In genomic region chr5:59246470-59247250, GRCh38 we compare ENCODE assay signal across 14 cellular contexts.
DNase-seq lines count a peak whose midpoint lies in the region; ATAC-seq and TF ChIP-seq lines count a peak whose summit lies in the region.
"Had no signal": no experiment of that assay in that cellular context is flagged by ENCODE, and none has a peak within 500 bp of the region (broad histone marks: within the 10 kb centered on the region; RNA-seq: fewer than 3 reads in every experiment).

No MANE protein-coding gene starts in this region.

- peak overlapping the region; percentile 20; the same call in 1 of the 2 replicates for H3K27ac ChIP-seq in SJSA1
- H3K27ac ChIP-seq in psoas muscle: peak overlapping the region; percentile 26
- H3K27ac ChIP-seq: BLaER1 treated with 17β-estradiol and CSF1 and Interleukin-3, amounts not matched to agents 10 nM and 100 nM; upper lobe of right lung had no signal

- no peaks in the 10 kb centered on the region for H3K9me3 ChIP-seq in SJSA1 (replicated peaks)
- H3K9me3 ChIP-seq in psoas muscle: no peaks in the 10 kb centered on the region
- H3K9me3 ChIP-seq: upper lobe of right lung had no signal

- H3K27me3 ChIP-seq in SJSA1 (replicated peaks) (no peaks in the 10 kb centered on the region), psoas muscle (ENCODE audit: insufficient read depth in 3 of 3, low read length in 2 of 3) (no peaks in the 10 kb centered on the region)
- H3K27me3 ChIP-seq: BLaER1 treated with 17β-estradiol and CSF1 and Interleukin-3, amounts not matched to agents 10 nM and 100 nM; upper lobe of right lung had no signal

- ATAC-seq in psoas muscle: no peak
- no peak for ATAC-seq in HG02884 (IDR thresholded peaks at IDR 0.05; ENCODE audit: unreplicated experiment)
- no peak for ATAC-seq in Right ventricle myocardium superior (ENCODE audit: poor library complexity)
- ATAC-seq: T-helper 17 cell, upper lobe of right lung had no signal

- H3K4me1 ChIP-seq in SJSA1 (replicated peaks) (peaks cover 7% of the 10 kb centered on the region), psoas muscle (peaks cover 52% of the 10 kb centered on the region)
- H3K4me1 ChIP-seq: BLaER1 treated with 17β-estradiol and CSF1 and Interleukin-3, amounts not matched to agents 10 nM and 100 nM; upper lobe of right lung had no signal

- DNase-seq in DMS 273 (lab: John Stamatoyannopoulos, UW; ENCODE audit: unreplicated experiment) (peak; percentile 74), SJSA1 (ENCODE audit: low read depth in 1 of 2, low spot score in 2 of 2) (no peak), fibroblast of gingiva (ENCODE audit: low read depth) (peak; percentile 5), psoas muscle (no peak), NCI-H1930 (lab: John Stamatoyannopoulos, UW) (no peak), Right ventricle myocardium superior (no peak)
- no peak for DNase-seq in stimulated activated CD4-positive, alpha-beta T cell treated with anti-CD3 and anti-CD28 coated beads, Interleukin-15, amount 100 ng/mL, for 24 hours
- DNase-seq: midbrain, NCI-H345, posterior cingulate gyrus, T-helper 17 cell, upper lobe of right lung had no signal

- WGBS in psoas muscle, 3 donors: 51 to 70% (median 56%) methylated on average over 3 of the region's 3 CpGs

- no peak overlapping the region for H3K4me3 ChIP-seq in SJSA1
- H3K4me3 ChIP-seq in psoas muscle: no peak overlapping the region
- H3K4me3 ChIP-seq: BLaER1 treated with 17β-estradiol and CSF1 and Interleukin-3, amounts not matched to agents 10 nM and 100 nM; upper lobe of right lung had no signal

- intact Hi-C loops in psoas muscle (cut with DNase I): no loop called here
- intact Hi-C loops in Right ventricle myocardium superior (cut with DNase I): no loop called here

- no peaks in the 10 kb centered on the region for H3K36me3 ChIP-seq in SJSA1
- no peaks in the 10 kb centered on the region for H3K36me3 ChIP-seq in psoas muscle (ENCODE audit: insufficient read depth in 1 of 2, low read depth in 1 of 2)
- H3K36me3 ChIP-seq: BLaER1 treated with 17β-estradiol and CSF1 and Interleukin-3, amounts not matched to agents 10 nM and 100 nM; upper lobe of right lung had no signal

- no peak for TF ChIP-seq CTCF in psoas muscle (IDR thresholded peaks at IDR 0.05)

Comparison
In these comparisons a context has a peak if more than half of its experiments do, and no peak if none do; other contexts are left out.
1. DNase-seq: peak in DMS 273 (single experiment) and fibroblast of gingiva (single experiment); none in SJSA1 (0 of 2), psoas muscle (0 of 2), stimulated activated CD4-positive, alpha-beta T cell treated with anti-CD3 and anti-CD28 coated beads, Interleukin-15, amount 100 ng/mL, for 24 hours (single experiment), NCI-H1930 (0 of 2) and Right ventricle myocardium superior (single experiment).